In genomic region chr2:16375981-16376380, GRCh38 we compare ENCODE assay signal across 34 cellular contexts.
"Had no signal": no experiment of that assay in that cellular context is flagged by ENCODE, and none has a peak within 500 bp of the region (broad histone marks: within the 10 kb centered on the region; RNA-seq: fewer than 3 reads in every experiment).

No MANE protein-coding gene starts in this region.

- H3K9me3 ChIP-seq: MG63 had no signal

- H3K36me3 ChIP-seq: MG63 had no signal

- H3K4me3 ChIP-seq: MG63 had no signal

- H3K27me3 ChIP-seq: MG63 had no signal

- DNase-seq: Karpas-422, Kasumi-1, MG63, MM.1S, MV-4-11, NCI-H1048, NCI-H1092, NCI-H1092 treated with DMSO at 0.1 percent for 48 hours, NCI-H1105, NCI-H1105 treated with DMSO at 0.1 percent for 48 hours, NCI-H1417, NCI-H1417 treated with DMSO at 0.1 percent for 48 hours, NCI-H1436, NCI-H1436 treated with DMSO at 0.1 percent for 48 hours, NCI-H146, NCI-H1694, NCI-H1694 treated with DMSO at 0.1 percent for 48 hours, NCI-H187, NCI-H187 treated with DMSO at 0.1 percent for 48 hours, NCI-H1930, NCI-H2029, NCI-H2029 treated with DMSO at 0.1 percent for 48 hours, NCI-H2081, NCI-H2081 treated with DMSO at 0.1 percent for 48 hours, NCI-H2107, NCI-H2171, NCI-H2171 treated with DMSO at 0.1 percent for 48 hours, NCI-H2227 treated with DMSO at 0.1 percent for 48 hours, NCI-H226, NCI-H345, NCI-H446, NCI-H446 treated with DMSO at 0.1 percent for 48 hours, NCI-H510A, NCI-H510A treated with DMSO at 0.1 percent for 48 hours had no signal
